ENCODE assay signal across 1 cellular context in the genomic region with DNA sequence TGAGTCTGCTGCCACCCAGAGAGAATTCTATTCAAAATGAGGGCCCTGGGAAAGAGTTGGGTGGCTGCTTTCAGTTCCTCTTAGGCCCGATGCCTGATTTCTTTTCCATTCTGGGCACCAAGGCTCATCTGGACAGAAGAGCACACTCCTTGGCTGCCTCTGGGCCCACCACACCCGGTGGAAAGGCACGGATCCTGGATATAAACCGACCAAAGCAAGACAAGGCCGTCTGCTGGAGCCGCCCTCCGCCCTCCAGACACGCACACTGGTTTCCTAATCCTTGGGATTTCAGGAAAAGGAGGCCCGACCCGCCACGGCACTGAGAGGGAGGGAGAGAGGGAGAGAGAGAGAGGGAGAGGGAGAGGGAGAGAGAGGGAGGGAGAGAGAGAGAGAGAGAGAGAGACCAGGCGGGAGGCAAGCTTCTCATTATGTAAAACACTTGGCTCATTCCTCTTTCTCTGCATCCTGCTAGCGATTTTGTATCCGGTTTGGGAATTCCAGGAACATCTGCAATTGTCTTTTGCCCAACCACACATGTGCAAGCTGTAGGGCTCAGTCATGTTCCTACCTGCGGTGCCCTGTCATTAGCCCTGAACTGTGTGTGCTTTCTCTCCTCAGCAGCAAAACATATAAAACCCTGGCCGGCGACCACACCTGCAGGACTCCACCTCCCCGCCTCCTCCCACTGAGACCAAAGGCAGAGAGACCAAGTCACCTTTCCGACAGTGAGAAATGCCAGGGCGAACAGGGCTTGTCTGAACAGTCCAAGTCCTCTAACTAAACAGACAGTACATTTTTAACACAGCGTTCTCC.
TF ChIP-seq lines count a peak whose summit lies in the region.

No MANE protein-coding gene starts in this region.

TF ChIP-seq in GM23338, 12 proteins besides CTCF, POLR2A, EP300 and RAD21 (continued from another document):
- TF ChIP-seq, protein P1, sequence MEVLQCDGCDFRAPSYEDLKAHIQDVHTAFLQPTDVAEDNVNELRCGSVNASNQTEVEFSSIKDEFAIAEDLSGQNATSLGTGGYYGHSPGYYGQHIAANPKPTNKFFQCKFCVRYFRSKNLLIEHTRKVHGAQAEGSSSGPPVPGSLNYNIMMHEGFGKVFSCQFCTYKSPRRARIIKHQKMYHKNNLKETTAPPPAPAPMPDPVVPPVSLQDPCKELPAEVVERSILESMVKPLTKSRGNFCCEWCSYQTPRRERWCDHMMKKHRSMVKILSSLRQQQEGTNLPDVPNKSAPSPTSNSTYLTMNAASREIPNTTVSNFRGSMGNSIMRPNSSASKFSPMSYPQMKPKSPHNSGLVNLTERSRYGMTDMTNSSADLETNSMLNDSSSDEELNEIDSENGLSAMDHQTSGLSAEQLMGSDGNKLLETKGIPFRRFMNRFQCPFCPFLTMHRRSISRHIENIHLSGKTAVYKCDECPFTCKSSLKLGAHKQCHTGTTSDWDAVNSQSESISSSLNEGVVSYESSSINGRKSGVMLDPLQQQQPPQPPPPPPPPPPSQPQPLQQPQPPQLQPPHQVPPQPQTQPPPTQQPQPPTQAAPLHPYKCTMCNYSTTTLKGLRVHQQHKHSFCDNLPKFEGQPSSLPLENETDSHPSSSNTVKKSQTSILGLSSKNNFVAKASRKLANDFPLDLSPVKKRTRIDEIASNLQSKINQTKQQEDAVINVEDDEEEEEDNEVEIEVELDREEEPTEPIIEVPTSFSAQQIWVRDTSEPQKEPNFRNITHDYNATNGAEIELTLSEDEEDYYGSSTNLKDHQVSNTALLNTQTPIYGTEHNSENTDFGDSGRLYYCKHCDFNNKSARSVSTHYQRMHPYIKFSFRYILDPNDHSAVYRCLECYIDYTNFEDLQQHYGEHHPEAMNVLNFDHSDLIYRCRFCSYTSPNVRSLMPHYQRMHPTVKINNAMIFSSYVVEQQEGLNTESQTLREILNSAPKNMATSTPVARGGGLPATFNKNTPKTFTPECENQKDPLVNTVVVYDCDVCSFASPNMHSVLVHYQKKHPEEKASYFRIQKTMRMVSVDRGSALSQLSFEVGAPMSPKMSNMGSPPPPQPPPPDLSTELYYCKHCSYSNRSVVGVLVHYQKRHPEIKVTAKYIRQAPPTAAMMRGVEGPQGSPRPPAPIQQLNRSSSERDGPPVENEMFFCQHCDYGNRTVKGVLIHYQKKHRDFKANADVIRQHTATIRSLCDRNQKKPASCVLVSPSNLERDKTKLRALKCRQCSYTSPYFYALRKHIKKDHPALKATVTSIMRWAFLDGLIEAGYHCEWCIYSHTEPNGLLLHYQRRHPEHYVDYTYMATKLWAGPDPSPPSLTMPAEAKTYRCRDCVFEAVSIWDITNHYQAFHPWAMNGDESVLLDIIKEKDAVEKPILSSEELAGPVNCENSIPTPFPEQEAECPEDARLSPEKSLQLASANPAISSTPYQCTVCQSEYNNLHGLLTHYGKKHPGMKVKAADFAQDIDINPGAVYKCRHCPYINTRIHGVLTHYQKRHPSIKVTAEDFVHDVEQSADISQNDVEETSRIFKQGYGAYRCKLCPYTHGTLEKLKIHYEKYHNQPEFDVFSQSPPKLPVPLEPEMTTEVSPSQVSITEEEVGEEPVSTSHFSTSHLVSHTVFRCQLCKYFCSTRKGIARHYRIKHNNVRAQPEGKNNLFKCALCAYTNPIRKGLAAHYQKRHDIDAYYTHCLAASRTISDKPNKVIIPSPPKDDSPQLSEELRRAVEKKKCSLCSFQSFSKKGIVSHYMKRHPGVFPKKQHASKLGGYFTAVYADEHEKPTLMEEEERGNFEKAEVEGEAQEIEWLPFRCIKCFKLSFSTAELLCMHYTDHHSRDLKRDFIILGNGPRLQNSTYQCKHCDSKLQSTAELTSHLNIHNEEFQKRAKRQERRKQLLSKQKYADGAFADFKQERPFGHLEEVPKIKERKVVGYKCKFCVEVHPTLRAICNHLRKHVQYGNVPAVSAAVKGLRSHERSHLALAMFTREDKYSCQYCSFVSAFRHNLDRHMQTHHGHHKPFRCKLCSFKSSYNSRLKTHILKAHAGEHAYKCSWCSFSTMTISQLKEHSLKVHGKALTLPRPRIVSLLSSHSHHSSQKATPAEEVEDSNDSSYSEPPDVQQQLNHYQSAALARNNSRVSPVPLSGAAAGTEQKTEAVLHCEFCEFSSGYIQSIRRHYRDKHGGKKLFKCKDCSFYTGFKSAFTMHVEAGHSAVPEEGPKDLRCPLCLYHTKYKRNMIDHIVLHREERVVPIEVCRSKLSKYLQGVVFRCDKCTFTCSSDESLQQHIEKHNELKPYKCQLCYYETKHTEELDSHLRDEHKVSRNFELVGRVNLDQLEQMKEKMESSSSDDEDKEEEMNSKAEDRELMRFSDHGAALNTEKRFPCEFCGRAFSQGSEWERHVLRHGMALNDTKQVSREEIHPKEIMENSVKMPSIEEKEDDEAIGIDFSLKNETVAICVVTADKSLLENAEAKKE (CRISPR knock-in tag; IDR thresholded peaks at IDR 0.05): no peak
